Comparison of ENCODE assay signal across 28 cellular contexts in genomic region chr22:42633013-42633412, GRCh38. TPM values are rescaled to one million over a fixed set of nuclear protein-coding genes. Genes with fewer than 3 reads are reported as not detected.
DNase-seq lines count a peak whose midpoint lies in the region; ATAC-seq, FAIRE-seq and TF ChIP-seq lines count a peak whose summit lies in the region.
"Had no signal": no experiment of that assay in that cellular context is flagged by ENCODE, and none has a peak within 500 bp of the region (broad histone marks: within the 10 kb centered on the region; RNA-seq: fewer than 3 reads in every experiment).

No MANE protein-coding gene starts in this region.

- H3K4me3 ChIP-seq in H7 (ENCODE audit: insufficient read depth, low read depth, low read length): no peak overlapping the region
- no peak overlapping the region for H3K4me3 ChIP-seq in psoas muscle
- H3K4me3 ChIP-seq in kidney (ENCODE audit: low read length in 2 of 2): no peak overlapping the region
- H3K4me3 ChIP-seq: BLaER1 treated with 17β-estradiol and CSF1 and Interleukin-3, amounts not matched to agents 10 nM and 100 nM; PC-9; SK-N-MC had no signal

- H3K36me3 ChIP-seq in H7 (replicated peaks; ENCODE audit: control insufficient read depth, insufficient read depth, low read length): peaks cover 4% of the 10 kb centered on the region
- H3K36me3 ChIP-seq in psoas muscle (ENCODE audit: insufficient read depth in 1 of 2, low read depth in 1 of 2): peaks cover 6 to 76% of the 10 kb centered on the region in 2 donors
- peaks cover 22 to 31% of the 10 kb centered on the region in 2 donors for H3K36me3 ChIP-seq in kidney (ENCODE audit: control insufficient read depth in 1 of 2, insufficient read depth in 2 of 2, low read length in 2 of 2)

- H3K9me3 ChIP-seq in psoas muscle (no peaks in the 10 kb centered on the region), kidney (ENCODE audit: control insufficient read depth in 1 of 2, low read length in 2 of 2) (no peaks in the 10 kb centered on the region)
- H3K9me3 ChIP-seq: BLaER1 treated with 17β-estradiol and CSF1 and Interleukin-3, amounts not matched to agents 10 nM and 100 nM had no signal

- FAIRE-seq in kidney (lab: Jason Lieb, UNC): no peak
- FAIRE-seq: A204.1, GM12891 had no signal

- intact Hi-C loops in psoas muscle (cut with DNase I): no loop called here
- intact Hi-C loops in kidney (cut with DNase I): no loop called here

- WGBS in psoas muscle, 3 donors: 87 to 94% (median 87%) methylated on average over 9 of the region's 9 CpGs

- H3K4me1 ChIP-seq in psoas muscle (peaks cover 20% of the 10 kb centered on the region), kidney (ENCODE audit: control insufficient read depth in 1 of 2, insufficient read depth in 1 of 2, low read depth in 1 of 2, low read length in 2 of 2) (no peaks in the 10 kb centered on the region)

- POLR2A ChIA-PET in RWPE1 (lab: Yijun Ruan, JAX; ENCODE audit: low non-redundant PET): no interaction called here

- H3K9ac ChIP-seq in kidney (ENCODE audit: low read length in 2 of 2): no peak overlapping the region
- H3K9ac ChIP-seq: BLaER1 treated with 17β-estradiol and CSF1 and Interleukin-3, amounts not matched to agents 10 nM and 100 nM had no signal

- no peak for TF ChIP-seq CTCF in RWPE1 (conservative IDR thresholded peaks at IDR 0.05; ENCODE audit: low read depth)
- TF ChIP-seq CTCF in psoas muscle (IDR thresholded peaks at IDR 0.05): no peak
- no peak for TF ChIP-seq CTCF in kidney (IDR thresholded peaks at IDR 0.05; ENCODE audit: borderline replicate concordance, extremely low read depth, insufficient read depth)

- H3K27ac ChIP-seq in RWPE1 (peak overlapping the region; percentile 100), psoas muscle (peak overlapping the region; percentile 96), kidney (ENCODE audit: low read depth in 2 of 2, low read length in 2 of 2) (no peak overlapping the region)
- H3K27ac ChIP-seq: BLaER1 treated with 17β-estradiol and CSF1 and Interleukin-3, amounts not matched to agents 10 nM and 100 nM; PC-9; SK-N-MC had no signal

- CTCF ChIA-PET in RWPE1 (lab: Yijun Ruan, JAX): interaction anchor here (0.6 kb wide), 1 partner anchor 42 kb away, joined by 3 read pairs; no protein-coding TSS in a partner anchor

- no peak for ATAC-seq in psoas muscle

- peak; percentile 20 for DNase-seq in H7
- DNase-seq in RWPE1 (ENCODE audit: low spot score): no peak
- DNase-seq in ecto neural progenitor cell (ENCODE audit: low spot score): peak; percentile 30
- no peak for DNase-seq in psoas muscle
- no peak for DNase-seq in kidney
- no peak for DNase-seq in stimulated activated CD4-positive, alpha-beta T cell treated with anti-CD3 and anti-CD28 coated beads, Interleukin-2, amount 100 ng/mL, for 48 hours
- no peak for DNase-seq in GM19240 (ENCODE audit: insufficient read length, low spot score)
- DNase-seq: AML-193; CD4-positive, alpha-beta T cell; COR-L47; DMS53; KBM-7; NCI-H2029; NCI-H2227 treated with DMSO at 0.1 percent for 48 hours; NCI-H526 treated with DMSO at 0.1 percent for 48 hours; PC-9; RPMI8226; SIG-M5; SW 1271 had no signal

- H3K27me3 ChIP-seq in H7 (ENCODE audit: control insufficient read depth, insufficient read depth, low read length): no peaks in the 10 kb centered on the region
- no peaks in the 10 kb centered on the region for H3K27me3 ChIP-seq in psoas muscle (ENCODE audit: insufficient read depth in 3 of 3, low read length in 2 of 3)
- H3K27me3 ChIP-seq: BLaER1 treated with 17β-estradiol and CSF1 and Interleukin-3, amounts not matched to agents 10 nM and 100 nM had no signal

RNA-seq across cellular contexts. Expression of gene ATP5MGL, which starts 7.4 kb away (rescaled TPM):
- 0.42 TPM in 1 of 2 replicates, not detected in the other for total RNA-seq in H7 (2014; rRNA removed; shearing (Covaris generic))
- total RNA-seq in psoas muscle (under 1 TPM in 3 of 4 donors, not detected in 1; 0.50 to 0.57 (median 0.55) TPM), kidney (0.88 TPM)
- polyA plus RNA-seq in psoas muscle (under 1 TPM in 1 of 3 donors, not detected in 2; 0.04 TPM), kidney (ENCODE audit: insufficient read depth, low read depth, low replicate concordance) (not detected)
- total RNA-seq: Daoy, G401, H4, HT1080, LHCN-M2 had no signal

RNA-seq across cellular contexts. Expression of gene CYB5R3, which starts 16.2 kb away (rescaled TPM):
- 75.6 and 86.8 TPM in 2 replicates for total RNA-seq in H7 (2014; rRNA removed; shearing (Covaris generic))
- total RNA-seq in psoas muscle: 100 to 1,000 TPM; 120 to 208 (median 176) TPM
- polyA plus RNA-seq in psoas muscle: 100 to 1,000 TPM; 130 to 230 (median 162) TPM
- total RNA-seq in kidney: 426 TPM
- polyA plus RNA-seq in kidney (ENCODE audit: insufficient read depth, low read depth, low replicate concordance): 287 TPM

RNA-seq across cellular contexts. Expression of gene POLDIP3, which starts 18.3 kb away (rescaled TPM):
- total RNA-seq in H7 (2014; rRNA removed; shearing (Covaris generic)): 43.2 and 47.9 TPM in 2 replicates
- 10 to 100 TPM; 30.6 to 47.1 (median 34.9) TPM for total RNA-seq in psoas muscle
- polyA plus RNA-seq in psoas muscle: 10 to 100 TPM; 25.0 to 33.7 (median 26.5) TPM
- 67.9 TPM for total RNA-seq in kidney
- 44.1 TPM for polyA plus RNA-seq in kidney (ENCODE audit: insufficient read depth, low read depth, low replicate concordance)

Comparison
In these comparisons a context has a peak if more than half of its experiments do, and no peak if none do; other contexts are left out.
1. DNase-seq: peak in H7 (single experiment) and ecto neural progenitor cell (single experiment); none in RWPE1 (single experiment), psoas muscle (0 of 2), kidney (single experiment), stimulated activated CD4-positive, alpha-beta T cell treated with anti-CD3 and anti-CD28 coated beads, Interleukin-2, amount 100 ng/mL, for 48 hours (0 of 2) and GM19240 (single experiment).
2. H3K27ac ChIP-seq: peak in RWPE1 (single experiment) and psoas muscle (single experiment); none in kidney (0 of 2).